In genomic region chr4:138957302-138957701, GRCh38 we compare ENCODE assay signal across 2 cellular contexts.
TF ChIP-seq lines count a peak whose summit lies in the region.

No MANE protein-coding gene starts in this region.

TF ChIP-seq in IMR-90, 13 proteins besides CTCF, POLR2A, EP300 and RAD21:
- peak; percentile 48 for TF ChIP-seq MAFK (IDR thresholded peaks at IDR 0.05; ENCODE audit: low read depth, low read length)
- no peak for TF ChIP-seq MXI1 (IDR thresholded peaks at IDR 0.05; ENCODE audit: borderline replicate concordance, low read depth, low read length)

TF ChIP-seq in H1, 55 proteins besides CTCF, POLR2A, EP300 and RAD21:
- TF ChIP-seq HDAC2 (IDR thresholded peaks at IDR 0.05; ENCODE audit: borderline replicate concordance in 1 of 2, low read depth in 2 of 2, low read length in 2 of 2) (no peak), SIRT6 (IDR thresholded peaks at IDR 0.05; ENCODE audit: low read length) (no peak), KDM1A (IDR thresholded peaks at IDR 0.05; ENCODE audit: borderline replicate concordance, low read length) (no peak), SRF (IDR thresholded peaks at IDR 0.05; ENCODE audit: low read depth, low read length) (no peak), MAX (IDR thresholded peaks at IDR 0.05) (no peak), CHD2 (IDR thresholded peaks at IDR 0.05; ENCODE audit: low read length) (no peak), CBX5 (IDR thresholded peaks at IDR 0.05; ENCODE audit: low read depth, low read length) (no peak), NRF1 (IDR thresholded peaks at IDR 0.05; ENCODE audit: low read depth, low read length) (no peak), ASH2L (IDR thresholded peaks at IDR 0.05; ENCODE audit: low read length) (no peak), POLR2AphosphoS5 (IDR thresholded peaks at IDR 0.05; ENCODE audit: low read depth, low read length) (no peak), CBX8 (IDR thresholded peaks at IDR 0.05; ENCODE audit: borderline replicate concordance, low read depth, low read length) (no peak)
